ENCODE assay signal across 8 cellular contexts in the genomic region with DNA sequence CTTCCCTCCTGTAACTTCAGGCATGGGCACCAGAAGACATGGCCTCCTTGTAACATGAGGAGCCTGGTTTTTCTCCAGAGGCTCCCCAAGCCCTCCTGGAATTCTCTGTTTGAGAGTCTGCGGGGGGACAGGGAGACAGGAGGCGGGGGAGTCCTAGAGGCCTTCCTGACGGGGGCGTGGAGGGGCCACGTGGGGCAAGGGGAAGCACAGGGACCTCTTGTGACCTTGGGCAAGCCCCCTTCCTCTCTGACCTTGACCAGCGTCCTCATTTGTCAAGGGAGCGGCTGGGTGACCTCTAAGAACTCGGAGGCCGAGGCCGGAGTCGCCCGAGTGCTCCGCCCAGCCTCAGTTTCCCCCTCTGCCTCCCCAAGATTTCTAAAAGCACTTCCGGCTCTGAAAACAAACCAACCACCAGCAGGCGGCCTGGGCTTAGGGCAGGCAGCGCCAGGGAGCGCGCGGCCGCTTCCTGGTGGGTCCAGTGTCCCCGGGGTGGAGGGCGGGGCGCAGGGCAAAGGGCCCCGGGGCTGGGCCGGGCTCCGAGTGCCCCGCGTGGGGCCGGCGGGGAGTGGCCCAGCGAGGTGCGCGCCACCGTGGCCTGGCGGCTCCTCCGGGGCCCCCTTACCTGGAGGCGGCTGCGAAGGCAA.
A peak's percentile ranks its signal among the peaks of the same experiment; 100 is the strongest.
DNase-seq lines count a peak whose midpoint lies in the region; ATAC-seq lines count a peak whose summit lies in the region.

No MANE protein-coding gene starts in this region.

- peak overlapping the region; percentile 78 for H3K4me3 ChIP-seq in adipocyte (ENCODE audit: low read length)
- H3K4me3 ChIP-seq in iPS-15b (ENCODE audit: low read depth, low read length): peak overlapping the region; percentile 26

- H3K9me3 ChIP-seq in adipocyte (ENCODE audit: control insufficient read depth, low read length) (no peaks in the 10 kb centered on the region), iPS-15b (ENCODE audit: control insufficient read depth, insufficient read depth, low read length) (no peaks in the 10 kb centered on the region)

- H3K27me3 ChIP-seq in adipocyte (replicated peaks; ENCODE audit: control insufficient read depth, insufficient read depth, low read length) (no peaks in the 10 kb centered on the region), iPS-15b (ENCODE audit: control insufficient read depth, insufficient read depth, low read length) (peaks cover 24% of the 10 kb centered on the region)

- H3K9ac ChIP-seq in adipocyte (ENCODE audit: low read length) (peak overlapping the region; percentile 81), iPS-15b (ENCODE audit: low read depth, low read length) (no peak overlapping the region)

- H3K36me3 ChIP-seq in adipocyte (ENCODE audit: control insufficient read depth, insufficient read depth, low read length, severe bottlenecking) (no peaks in the 10 kb centered on the region), iPS-15b (ENCODE audit: control insufficient read depth, insufficient read depth, low read length) (no peaks in the 10 kb centered on the region)

- ATAC-seq in HG03280 (IDR thresholded peaks at IDR 0.05; ENCODE audit: unreplicated experiment): peak; percentile 64

- peak; percentile 32 for DNase-seq in NCI-H2227 (lab: John Stamatoyannopoulos, UW; ENCODE audit: unreplicated experiment)
- no peak for DNase-seq in NCI-H2227 treated with DMSO at 0.1 percent for 48 hours (lab: John Stamatoyannopoulos, UW)
- DNase-seq in T follicular helper cell (ENCODE audit: low read depth): peak; percentile 11
- DNase-seq in adipocyte (ENCODE audit: low read depth): peak; percentile 72
- DNase-seq in stimulated activated CD4-positive, alpha-beta T cell treated with anti-CD3 and anti-CD28 coated beads, Interleukin-12 subunit alpha, Interleukin-12 subunit beta, amount 100 ng/mL, for 4 hours: peak; percentile 54
- no peak for DNase-seq in SHP77 (lab: John Stamatoyannopoulos, UW)

- H3K4me1 ChIP-seq in adipocyte (ENCODE audit: control insufficient read depth, insufficient read depth, low read length) (peaks cover 19% of the 10 kb centered on the region), iPS-15b (ENCODE audit: control insufficient read depth, insufficient read depth, low read length) (no peaks in the 10 kb centered on the region)

Comparison
In these comparisons a context has a peak if more than half of its experiments do, and no peak if none do; other contexts are left out.
1. DNase-seq: peak in NCI-H2227 (single experiment), T follicular helper cell (single experiment), adipocyte (single experiment) and stimulated activated CD4-positive, alpha-beta T cell treated with anti-CD3 and anti-CD28 coated beads, Interleukin-12 subunit alpha, Interleukin-12 subunit beta, amount 100 ng/mL, for 4 hours (single experiment); none in NCI-H2227 treated with DMSO at 0.1 percent for 48 hours (single experiment) and SHP77 (0 of 2).